In genomic region chr1:74731399-74732052, GRCh38 we compare ENCODE assay signal across 8 cellular contexts. TPM values are rescaled to one million over a fixed set of nuclear protein-coding genes. Genes with fewer than 3 reads are reported as not detected.
DNase-seq lines count a peak whose midpoint lies in the region; ATAC-seq, FAIRE-seq and TF ChIP-seq lines count a peak whose summit lies in the region.

No MANE protein-coding gene starts in this region.

- H3K4me1 Mint-ChIP-seq in effector memory CD8-positive, alpha-beta T cell (ENCODE audit: low read depth in 2 of 2): peaks cover 21 to 47% of the 10 kb centered on the region in 2 donors

- no peak for TF ChIP-seq CTCF in 22Rv1 (IDR thresholded peaks at IDR 0.05)
- TF ChIP-seq CTCF in retinal pigment epithelial cell (conservative IDR thresholded peaks at IDR 0.05; ENCODE audit: low read depth, low read length): no peak

- peaks cover 12% of the 10 kb centered on the region for H3K36me3 Mint-ChIP-seq in effector memory CD8-positive, alpha-beta T cell (ENCODE audit: insufficient read depth)

- peak overlapping the region; percentile 26 for H3K4me3 ChIP-seq in retinal pigment epithelial cell (ENCODE audit: low read length)

- H3K27ac Mint-ChIP-seq in effector memory CD8-positive, alpha-beta T cell: peak overlapping the region; percentile 61 to 72

- peak overlapping the region; percentile 75 for H3K27ac ChIP-seq in 22Rv1

- ATAC-seq in GM18909 (IDR thresholded peaks at IDR 0.05; ENCODE audit: poor library complexity, unreplicated experiment): peak; percentile 40
- no peak for ATAC-seq in effector memory CD8-positive, alpha-beta T cell (replicated peaks)

- DNase-seq in HPDE6-E6E7 (ENCODE audit: extremely low spot score) (peak; percentile 7), retinal pigment epithelial cell (ENCODE audit: low read depth) (no peak), OCI-M2 (lab: John Stamatoyannopoulos, UW; ENCODE audit: unreplicated experiment) (no peak), GM12892 (ENCODE audit: insufficient read length) (no peak)
- no peak for DNase-seq in effector memory CD8-positive, alpha-beta T cell
- no peak for DNase-seq in activated CD8-positive, alpha-beta memory T cell treated with anti-CD3 and anti-CD28 coated beads, Interleukin-2, amount 50 U/mL, for 4 hours

- TF ChIP-seq POLR2A in GM12892 (IDR thresholded peaks at IDR 0.05; ENCODE audit: low read depth, low read length): no peak

- peak overlapping the region; percentile 87 to 91 for H3K4me3 Mint-ChIP-seq in effector memory CD8-positive, alpha-beta T cell

- no peak for FAIRE-seq in GM12892 (lab: Jason Lieb, UNC)

- H3K9me3 Mint-ChIP-seq in effector memory CD8-positive, alpha-beta T cell: no peaks in the 10 kb centered on the region

- H3K27me3 Mint-ChIP-seq in effector memory CD8-positive, alpha-beta T cell: no peaks in the 10 kb centered on the region

RNA-seq across cellular contexts. Expression of gene CRYZ, which starts 1.3 kb away (rescaled TPM):
- 126 TPM for polyA plus RNA-seq in GM12892 (2012; ENCODE audit: missing spikeins)

RNA-seq across cellular contexts. Expression of gene TYW3, which starts 1.4 kb away (rescaled TPM):
- 45.0 TPM for polyA plus RNA-seq in GM12892 (2012; ENCODE audit: missing spikeins)

RNA-seq across cellular contexts. Expression of gene ERICH3, which starts 57.9 kb away (rescaled TPM):
- polyA plus RNA-seq in GM12892 (2012; ENCODE audit: missing spikeins): 0.30 TPM
